ENCODE assay signal across 8 cellular contexts in genomic region chr15:101250931-101251829, GRCh38. TPM values are rescaled to one million over a fixed set of nuclear protein-coding genes. Genes with fewer than 3 reads are reported as not detected.
A peak's percentile ranks its signal among the peaks of the same experiment; 100 is the strongest.
DNase-seq lines count a peak whose midpoint lies in the region; ATAC-seq and TF ChIP-seq lines count a peak whose summit lies in the region.

No MANE protein-coding gene starts in this region.

- H3K27me3 ChIP-seq in HUES6 (ENCODE audit: control insufficient read depth, insufficient read depth, low read length): no peaks in the 10 kb centered on the region
- no peaks in the 10 kb centered on the region for H3K27me3 ChIP-seq in mucosa of rectum (ENCODE audit: control insufficient read depth in 2 of 2, insufficient read depth in 2 of 2, low read length in 2 of 2)
- H3K27me3 ChIP-seq in uterus: no peaks in the 10 kb centered on the region

- no peaks in the 10 kb centered on the region for H3K9me3 ChIP-seq in HUES6 (ENCODE audit: control insufficient read depth, insufficient read depth, low read depth, low read length)
- no peaks in the 10 kb centered on the region for H3K9me3 ChIP-seq in mucosa of rectum (ENCODE audit: control insufficient read depth in 2 of 2, low read length in 2 of 2)
- H3K9me3 ChIP-seq in uterus: no peaks in the 10 kb centered on the region

- H3K9ac ChIP-seq in HUES6 (ENCODE audit: low read length): peak overlapping the region; percentile 89
- peak overlapping the region; percentile 74 to 78 for H3K9ac ChIP-seq in mucosa of rectum (ENCODE audit: low read depth in 1 of 2, low read length in 2 of 2)

- intact Hi-C loops in uterus (cut with DNase I; ENCODE audit: low total_unique reads): no loop called here

- H3K9me3 Mint-ChIP-seq in WTC11: no peaks in the 10 kb centered on the region
- H3K9me3 Mint-ChIP-seq in effector memory CD8-positive, alpha-beta T cell: no peaks in the 10 kb centered on the region

- TF ChIP-seq CTCF in WTC11 (IDR thresholded peaks at IDR 0.05) (no peak), uterus (IDR thresholded peaks at IDR 0.05) (no peak)

- POLR2A ChIA-PET in WTC11 (lab: Charles Lee): interaction anchor here (1.0 kb wide), 1 partner anchor 181 kb away, joined by 4 read pairs; no protein-coding TSS in a partner anchor

- H3K36me3 Mint-ChIP-seq in WTC11: peaks cover 14% of the 10 kb centered on the region; the same call in 1 of the 2 replicates
- peaks cover 24% of the 10 kb centered on the region for H3K36me3 Mint-ChIP-seq in effector memory CD8-positive, alpha-beta T cell (ENCODE audit: insufficient read depth)

- no peaks in the 10 kb centered on the region for H3K27me3 Mint-ChIP-seq in WTC11 (ENCODE audit: low read depth)
- no peaks in the 10 kb centered on the region for H3K27me3 Mint-ChIP-seq in effector memory CD8-positive, alpha-beta T cell

- peak overlapping the region; percentile 55 for H3K27ac ChIP-seq in HUES6 (ENCODE audit: low read depth, low read length)
- peak overlapping the region; percentile 74 to 83 for H3K27ac ChIP-seq in mucosa of rectum (ENCODE audit: low read depth in 2 of 2, low read length in 2 of 2)
- H3K27ac ChIP-seq in uterus: peak overlapping the region; percentile 79 to 90

- ATAC-seq in GM21526 (IDR thresholded peaks at IDR 0.05; ENCODE audit: low FRiP score, unreplicated experiment): peak; percentile 29
- ATAC-seq in WTC11: peak; percentile 32
- ATAC-seq in effector memory CD8-positive, alpha-beta T cell (replicated peaks): peak; percentile 72

- no peak for TF ChIP-seq POLR2A in uterus (IDR thresholded peaks at IDR 0.05)

- H3K4me1 Mint-ChIP-seq in WTC11: peaks cover 70% of the 10 kb centered on the region
- H3K4me1 Mint-ChIP-seq in effector memory CD8-positive, alpha-beta T cell (ENCODE audit: low read depth in 2 of 2): peaks cover 33 to 40% of the 10 kb centered on the region in 2 donors

- in situ Hi-C loops in G401 (cut with HindIII; ENCODE audit: low sequenced_read_pairs): no loop called here

- CTCF ChIA-PET in WTC11 (lab: Charles Lee): interaction anchor here (0.6 to 8.1 kb wide), 8 partner anchors 16 to 240 kb away, joined by 3 to 128 read pairs (median 3); partner anchors contain the start of gene SNRPA1

- H3K4me1 ChIP-seq in HUES6 (ENCODE audit: control insufficient read depth, insufficient read depth, low read length) (peaks cover 47% of the 10 kb centered on the region), mucosa of rectum (ENCODE audit: control insufficient read depth in 2 of 2, insufficient read depth in 2 of 2, low read length in 2 of 2) (peaks cover 16% of the 10 kb centered on the region in 2 donors), uterus (no peaks in the 10 kb centered on the region)

- peak overlapping the region; percentile 91 for H3K4me3 Mint-ChIP-seq in WTC11
- H3K4me3 Mint-ChIP-seq in effector memory CD8-positive, alpha-beta T cell: peak overlapping the region; percentile 95 to 96

- DNase-seq in G401 (ENCODE audit: low spot score) (peak; percentile 21), WTC11 (ENCODE audit: low spot score) (peak; percentile 61), uterus (no peak), NCI-H1694 (lab: John Stamatoyannopoulos, UW) (no peak)
- DNase-seq in effector memory CD8-positive, alpha-beta T cell: no peak

- H3K27ac Mint-ChIP-seq in WTC11: no peak overlapping the region
- H3K27ac Mint-ChIP-seq in effector memory CD8-positive, alpha-beta T cell: peak overlapping the region; percentile 90 to 95

- H3K4me3 ChIP-seq in HUES6 (ENCODE audit: low read depth, low read length): peak overlapping the region; percentile 86
- H3K4me3 ChIP-seq in mucosa of rectum (ENCODE audit: low read length in 2 of 2): peak overlapping the region; percentile 78 to 87
- peak overlapping the region; percentile 55 to 83 for H3K4me3 ChIP-seq in uterus

- H3K36me3 ChIP-seq in HUES6 (ENCODE audit: control insufficient read depth, insufficient read depth, low read length): peaks cover 21% of the 10 kb centered on the region
- peaks cover 0 to 3% of the 10 kb centered on the region in 2 donors for H3K36me3 ChIP-seq in mucosa of rectum (ENCODE audit: control insufficient read depth in 2 of 2, insufficient read depth in 2 of 2, low read length in 2 of 2)
- no peaks in the 10 kb centered on the region for H3K36me3 ChIP-seq in uterus

TF ChIP-seq in WTC11, 78 proteins besides CTCF, POLR2A, EP300 and RAD21 (continues in another document):
- TF ChIP-seq ATF6 (CRISPR knock-in tag; IDR thresholded peaks at IDR 0.05) (no peak), IRF1 (CRISPR knock-in tag; IDR thresholded peaks at IDR 0.05) (no peak), ZSCAN18 (CRISPR knock-in tag; IDR thresholded peaks at IDR 0.05) (no peak), NFE2L1 (CRISPR knock-in tag; IDR thresholded peaks at IDR 0.05) (no peak), ZNF396 (CRISPR knock-in tag; IDR thresholded peaks at IDR 0.05; ENCODE audit: borderline replicate concordance) (no peak), MLX (CRISPR knock-in tag; IDR thresholded peaks at IDR 0.05) (no peak), ZNF416 (CRISPR knock-in tag; IDR thresholded peaks at IDR 0.05) (no peak), CDX4 (CRISPR knock-in tag; IDR thresholded peaks at IDR 0.05; ENCODE audit: borderline replicate concordance) (no peak), HMGXB4 (CRISPR knock-in tag; IDR thresholded peaks at IDR 0.05) (peak; percentile 80; the same call in 1 of the 2 replicates), TP53 (CRISPR knock-in tag; IDR thresholded peaks at IDR 0.05) (no peak), MYBL2 (CRISPR knock-in tag; IDR thresholded peaks at IDR 0.05) (0 out of 2 replicates have a peak, but pooled peaks have one; percentile 26)

RNA-seq across cellular contexts. Expression of gene CHSY1, which starts 0.7 kb away (rescaled TPM):
- 9.5 and 11.0 TPM in 2 replicates for total RNA-seq in G401 (2014; rRNA removed; shearing (Covaris generic))
- total RNA-seq in WTC11 (2021): 56.3 to 59.1 TPM (median 57.4 TPM) in 3 replicates
- 10 to 100 TPM; 25.6 to 62.8 (median 46.0) TPM for total RNA-seq in uterus

RNA-seq across cellular contexts. Expression of gene SELENOS, which starts 26.1 kb away (rescaled TPM):
- 61.7 and 62.5 TPM in 2 replicates for total RNA-seq in G401 (2014; rRNA removed; shearing (Covaris generic))
- total RNA-seq in WTC11 (2021) (38.2 to 43.8 TPM (median 39.3 TPM) in 3 replicates), uterus (10 to 100 TPM; 36.9 to 90.0 (median 56.3) TPM)

RNA-seq across cellular contexts. Expression of gene SNRPA1, which starts 43.9 kb away (rescaled TPM):
- 74.6 and 106 TPM in 2 replicates for total RNA-seq in G401 (2014; rRNA removed; shearing (Covaris generic))
- 144 to 170 TPM (median 151 TPM) in 3 replicates for total RNA-seq in WTC11 (2021)
- 10 to 100 TPM in 3 of 4 donors, 1 to 10 TPM in 1; 3.2 to 56.4 (median 25.7) TPM for total RNA-seq in uterus

Comparison
In these comparisons a context has a peak if more than half of its experiments do, and no peak if none do; other contexts are left out.
1. DNase-seq: peak in G401 (single experiment) and WTC11 (single experiment); none in effector memory CD8-positive, alpha-beta T cell (0 of 3), uterus (0 of 2) and NCI-H1694 (single experiment).
2. Peak in every context shown above with its lines, with median percentiles within 50 percentile points of each other: ATAC-seq, H3K27ac ChIP-seq and H3K4me3 ChIP-seq.